In genomic region chrX:40173662-40174593, GRCh38 we compare ENCODE assay signal across 7 cellular contexts.
A peak's percentile ranks its signal among the peaks of the same experiment; 100 is the strongest.
DNase-seq lines count a peak whose midpoint lies in the region; ATAC-seq and TF ChIP-seq lines count a peak whose summit lies in the region.

No MANE protein-coding gene starts in this region.

- no peaks in the 10 kb centered on the region for H3K36me3 Mint-ChIP-seq in activated T-helper 1 cell treated with anti-CD3 and anti-CD28 coated beads, Interleukin-12 subunit alpha, Interleukin-12 subunit beta, Interleukin-2, Interleukin-4 antibody, amounts not matched to agents 30 ng/mL and 10 ng/mL and 1 ng/mL, durations not matched to agents 14 hours and 24 hours and 36 hours (ENCODE audit: low read depth)

- ATAC-seq in left ventricle myocardium superior (no peak), GM19467 (IDR thresholded peaks at IDR 0.05; ENCODE audit: unreplicated experiment) (no peak), GM21717 (IDR thresholded peaks at IDR 0.05; ENCODE audit: unreplicated experiment) (no peak)

- intact Hi-C loops in activated T-helper 1 cell treated with anti-CD3 and anti-CD28 coated beads, Interleukin-12 subunit alpha, Interleukin-12 subunit beta, Interleukin-2, Interleukin-4 antibody, amounts not matched to agents 30 ng/mL and 10 ng/mL and 1 ng/mL, durations not matched to agents 14 hours and 24 hours and 36 hours (cut with micrococcal nuclease), result loop anchor here (1.0 to 10.0 kb wide), 12 partner anchors 21 to 1369 kb away; partner anchors contain the start of gene USP9X
- intact Hi-C loops in left ventricle myocardium superior (cut with micrococcal nuclease), result no loop called here

- TF ChIP-seq CTCF in OCI-LY1 (IDR thresholded peaks at IDR 0.05; ENCODE audit: low read length) (no peak), smooth muscle cell (IDR thresholded peaks at IDR 0.05; ENCODE audit: borderline replicate concordance, insufficient read depth, poor library complexity, severe bottlenecking) (no peak)

- H3K27ac Mint-ChIP-seq in activated T-helper 1 cell treated with anti-CD3 and anti-CD28 coated beads, Interleukin-12 subunit alpha, Interleukin-12 subunit beta, Interleukin-2, Interleukin-4 antibody, amounts not matched to agents 30 ng/mL and 10 ng/mL and 1 ng/mL, durations not matched to agents 14 hours and 24 hours and 36 hours, result peak overlapping the region; percentile 99

- H4K20me1 ChIP-seq in OCI-LY1 (ENCODE audit: insufficient read depth, low read length), result no peaks in the 10 kb centered on the region
- no peaks in the 10 kb centered on the region for H4K20me1 ChIP-seq in smooth muscle cell (ENCODE audit: low read depth)

- peak overlapping the region; percentile 87 for H3K4me3 Mint-ChIP-seq in activated T-helper 1 cell treated with anti-CD3 and anti-CD28 coated beads, Interleukin-12 subunit alpha, Interleukin-12 subunit beta, Interleukin-2, Interleukin-4 antibody, amounts not matched to agents 30 ng/mL and 10 ng/mL and 1 ng/mL, durations not matched to agents 14 hours and 24 hours and 36 hours

- H3K79me2 ChIP-seq in OCI-LY1 (ENCODE audit: insufficient read depth, low read length), result no peaks in the 10 kb centered on the region
- no peaks in the 10 kb centered on the region for H3K79me2 ChIP-seq in smooth muscle cell (ENCODE audit: low read depth)

- peak overlapping the region; percentile 91 for H3K9ac ChIP-seq in OCI-LY1 (ENCODE audit: low read length)
- H3K9ac ChIP-seq in smooth muscle cell (ENCODE audit: low read depth), result peak overlapping the region; percentile 68

- H3K4me3 ChIP-seq in H7 (ENCODE audit: insufficient read depth, low read depth, low read length), result peak overlapping the region; percentile 66
- H3K4me3 ChIP-seq in OCI-LY1 (ENCODE audit: low read depth, low read length, poor library complexity, severe bottlenecking), result peak overlapping the region; percentile 77
- peak overlapping the region; percentile 65 for H3K4me3 ChIP-seq in smooth muscle cell

- H3K9me3 Mint-ChIP-seq in activated T-helper 1 cell treated with anti-CD3 and anti-CD28 coated beads, Interleukin-12 subunit alpha, Interleukin-12 subunit beta, Interleukin-2, Interleukin-4 antibody, amounts not matched to agents 30 ng/mL and 10 ng/mL and 1 ng/mL, durations not matched to agents 14 hours and 24 hours and 36 hours, result no peaks in the 10 kb centered on the region

- WGBS in smooth muscle cell (ENCODE audit: low lambda C conversion rate), result 21% methylated on average over 38 of the region's 39 CpGs

- H3K27me3 Mint-ChIP-seq in activated T-helper 1 cell treated with anti-CD3 and anti-CD28 coated beads, Interleukin-12 subunit alpha, Interleukin-12 subunit beta, Interleukin-2, Interleukin-4 antibody, amounts not matched to agents 30 ng/mL and 10 ng/mL and 1 ng/mL, durations not matched to agents 14 hours and 24 hours and 36 hours (ENCODE audit: insufficient read depth), result no peaks in the 10 kb centered on the region

- peaks cover 46% of the 10 kb centered on the region for H3K4me1 Mint-ChIP-seq in activated T-helper 1 cell treated with anti-CD3 and anti-CD28 coated beads, Interleukin-12 subunit alpha, Interleukin-12 subunit beta, Interleukin-2, Interleukin-4 antibody, amounts not matched to agents 30 ng/mL and 10 ng/mL and 1 ng/mL, durations not matched to agents 14 hours and 24 hours and 36 hours (ENCODE audit: low read depth)

- H3K27me3 ChIP-seq in H7 (ENCODE audit: control insufficient read depth, insufficient read depth, low read length) (peaks cover 34% of the 10 kb centered on the region; the same call in 1 of the 2 replicates), OCI-LY1 (ENCODE audit: insufficient read depth, low read length) (no peaks in the 10 kb centered on the region), smooth muscle cell (ENCODE audit: low read depth) (no peaks in the 10 kb centered on the region)

- no peaks in the 10 kb centered on the region for H3K9me3 ChIP-seq in OCI-LY1 (ENCODE audit: low read length)
- H3K9me3 ChIP-seq in smooth muscle cell (replicated peaks; ENCODE audit: low read depth), result no peaks in the 10 kb centered on the region

- no peaks in the 10 kb centered on the region for H3K9me2 ChIP-seq in OCI-LY1 (ENCODE audit: low read depth, low read length)

- peak overlapping the region; percentile 98 for H3K27ac ChIP-seq in OCI-LY1 (ENCODE audit: low read depth, low read length, poor library complexity, severe bottlenecking)
- peak overlapping the region; percentile 82 for H3K27ac ChIP-seq in smooth muscle cell (ENCODE audit: low read depth)

- H3K4me2 ChIP-seq in OCI-LY1 (ENCODE audit: low read length), result peak overlapping the region; percentile 80
- H3K4me2 ChIP-seq in smooth muscle cell, result peak overlapping the region; percentile 84

- H3K36me3 ChIP-seq in H7 (replicated peaks; ENCODE audit: control insufficient read depth, insufficient read depth, low read length) (no peaks in the 10 kb centered on the region), OCI-LY1 (ENCODE audit: insufficient read depth, low read length) (no peaks in the 10 kb centered on the region), smooth muscle cell (ENCODE audit: low read depth) (no peaks in the 10 kb centered on the region)

- H2AFZ ChIP-seq in OCI-LY1 (ENCODE audit: low read length) (no peak overlapping the region), smooth muscle cell (ENCODE audit: low read depth) (peak overlapping the region; percentile 80)

- H3K4me1 ChIP-seq in OCI-LY1 (ENCODE audit: insufficient read depth, low read length, severe bottlenecking) (peaks cover 78% of the 10 kb centered on the region), smooth muscle cell (ENCODE audit: low read depth) (peaks cover 12% of the 10 kb centered on the region)

- H3F3A ChIP-seq in OCI-LY1 (ENCODE audit: insufficient read depth, low read length) (0 out of 2 replicates have a peak, but pooled peaks cover 4% of the 10 kb centered on the region), smooth muscle cell (ENCODE audit: low read depth) (peaks cover 25% of the 10 kb centered on the region)

- DNase-seq in H7, result peak; percentile 81
- no peak for DNase-seq in activated T-helper 1 cell treated with anti-CD3 and anti-CD28 coated beads, Interleukin-12 subunit alpha, Interleukin-12 subunit beta, Interleukin-2, Interleukin-4 antibody, amounts not matched to agents 30 ng/mL and 10 ng/mL and 1 ng/mL, durations not matched to agents 14 hours and 24 hours and 36 hours (ENCODE audit: low spot score)
- peak; percentile 44 for DNase-seq in left ventricle myocardium superior
- no peak for DNase-seq in smooth muscle cell (lab: John Stamatoyannopoulos, UW; ENCODE audit: unreplicated experiment)

Comparison
In these comparisons a context has a peak if more than half of its experiments do, and no peak if none do; other contexts are left out.
1. DNase-seq: peak in H7 (single experiment) and left ventricle myocardium superior (single experiment); none in activated T-helper 1 cell treated with anti-CD3 and anti-CD28 coated beads, Interleukin-12 subunit alpha, Interleukin-12 subunit beta, Interleukin-2, Interleukin-4 antibody, amounts not matched to agents 30 ng/mL and 10 ng/mL and 1 ng/mL, durations not matched to agents 14 hours and 24 hours and 36 hours (single experiment) and smooth muscle cell (single experiment).
2. Peak in every context shown above with its lines, with median percentiles within 50 percentile points of each other: H3K4me3 ChIP-seq.